8 cellular contexts compared by ENCODE assay signal in genomic region chr20:18288748-18289705, GRCh38. TPM values are rescaled to one million over a fixed set of nuclear protein-coding genes. Genes with fewer than 3 reads are reported as not detected.
DNase-seq lines count a peak whose midpoint lies in the region; ATAC-seq and TF ChIP-seq lines count a peak whose summit lies in the region.

No MANE protein-coding gene starts in this region.

- H3K9me3 Mint-ChIP-seq in mesothelial cell of epicardium = peaks cover 47% of the 10 kb centered on the region

- peaks cover 34% of the 10 kb centered on the region for H3K36me3 Mint-ChIP-seq in mesothelial cell of epicardium

- H3K4me3 ChIP-seq in choroid plexus epithelial cell (ENCODE audit: low read depth, low read length) = peak overlapping the region; percentile 95

- H3K27ac Mint-ChIP-seq in mesothelial cell of epicardium = peak overlapping the region; percentile 100

- ATAC-seq in HG02852 (IDR thresholded peaks at IDR 0.05; ENCODE audit: unreplicated experiment) = no peak

- H3K27me3 Mint-ChIP-seq in mesothelial cell of epicardium (ENCODE audit: low read depth) = peaks cover 10% of the 10 kb centered on the region

- H3K4me3 Mint-ChIP-seq in mesothelial cell of epicardium = peak overlapping the region; percentile 99

- DNase-seq in NCI-H748 (lab: John Stamatoyannopoulos, UW; ENCODE audit: unreplicated experiment) (peak; percentile 61), NCI-H748 treated with DMSO at 0.1 percent for 48 hours (lab: John Stamatoyannopoulos, UW) (no peak), NCI-H69 (lab: John Stamatoyannopoulos, UW) (peak; percentile 50), choroid plexus epithelial cell (ENCODE audit: low read depth) (peak; percentile 35), mesothelial cell of epicardium (ENCODE audit: low spot score in 2 of 2, unreplicated experiment in 2 of 2) (no peak), hippocampal formation (lab: John Stamatoyannopoulos, UW) (no peak)
- DNase-seq in stimulated activated CD4-positive, alpha-beta T cell treated with anti-CD3 and anti-CD28 coated beads, Interleukin-4, amount 100 ng/mL, for 24 hours = no peak

- TF ChIP-seq CTCF in choroid plexus epithelial cell (conservative IDR thresholded peaks at IDR 0.05; ENCODE audit: low read depth, low read length) = no peak
- no peak for TF ChIP-seq CTCF in mesothelial cell of epicardium (IDR thresholded peaks at IDR 0.05; ENCODE audit: unreplicated experiment)

- peaks cover 20% of the 10 kb centered on the region for H3K4me1 Mint-ChIP-seq in mesothelial cell of epicardium

RNA-seq across cellular contexts. Expression of gene ZNF133, which starts 0.7 kb away (rescaled TPM):
- 23.7 to 25.4 TPM (median 24.3 TPM) in 3 replicates for total RNA-seq in mesothelial cell of epicardium

Comparison
In these comparisons a context has a peak if more than half of its experiments do, and no peak if none do; other contexts are left out.
1. DNase-seq: peak in NCI-H748 (single experiment), NCI-H69 (single experiment) and choroid plexus epithelial cell (single experiment); none in NCI-H748 treated with DMSO at 0.1 percent for 48 hours (single experiment), mesothelial cell of epicardium (0 of 2), hippocampal formation (0 of 2) and stimulated activated CD4-positive, alpha-beta T cell treated with anti-CD3 and anti-CD28 coated beads, Interleukin-4, amount 100 ng/mL, for 24 hours (single experiment).